ENCODE assay signal across 29 cellular contexts in the genomic region with DNA sequence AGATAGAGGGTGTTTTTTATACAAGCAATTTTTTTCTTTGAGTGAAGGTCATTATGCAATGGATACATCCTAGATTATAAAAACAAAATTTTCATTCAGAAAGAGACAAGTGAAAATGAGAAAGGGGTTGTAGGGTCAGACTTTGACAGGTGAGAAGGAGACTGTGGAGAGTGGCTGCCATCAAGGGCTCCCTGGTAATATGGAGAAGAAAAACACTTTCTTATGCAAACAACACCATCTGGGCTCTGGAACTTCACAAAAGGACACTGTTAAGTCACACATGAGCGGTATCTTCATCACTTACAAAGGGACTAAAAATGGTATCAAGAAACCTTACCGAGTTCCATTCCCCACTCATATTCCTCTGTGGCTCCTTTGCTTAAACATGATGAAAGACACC. TPM values are rescaled to one million over a fixed set of nuclear protein-coding genes. Genes with fewer than 3 reads are reported as not detected.
"Had no signal": no experiment of that assay in that cellular context is flagged by ENCODE, and none has a peak within 500 bp of the region (broad histone marks: within the 10 kb centered on the region; RNA-seq: fewer than 3 reads in every experiment).

No MANE protein-coding gene starts in this region.

- H3K36me3 Mint-ChIP-seq: activated CD4-positive, alpha-beta memory T cell treated with anti-CD3 and anti-CD28 coated beads for 36 hours; activated naive CD8-positive, alpha-beta T cell treated with anti-CD3 and anti-CD28 coated beads for 36 hours; T-cell had no signal

- H3K27ac Mint-ChIP-seq: activated CD4-positive, alpha-beta memory T cell treated with anti-CD3 and anti-CD28 coated beads for 36 hours; activated CD4-positive, alpha-beta T cell treated with anti-CD3 and anti-CD28 coated beads, Interleukin-2, amount 10 ng/mL, durations not matched to agents 7 days and 5 days; activated naive CD4-positive, alpha-beta T cell treated with anti-CD3 and anti-CD28 coated beads for 36 hours; activated naive CD8-positive, alpha-beta T cell treated with anti-CD3 and anti-CD28 coated beads for 36 hours; T-cell had no signal

- H3K27ac ChIP-seq: brain microvascular endothelial cell, cardiac muscle cell, SK-N-MC had no signal

- H3K4me1 Mint-ChIP-seq: activated CD4-positive, alpha-beta T cell treated with anti-CD3 and anti-CD28 coated beads, Interleukin-2, amount 10 ng/mL, durations not matched to agents 7 days and 5 days; activated naive CD8-positive, alpha-beta T cell treated with anti-CD3 and anti-CD28 coated beads for 36 hours; T-cell had no signal

- H3K36me3 ChIP-seq: brain microvascular endothelial cell, cardiac muscle cell, MG63 had no signal

- H3K27me3 ChIP-seq: brain microvascular endothelial cell, cardiac muscle cell, MG63 had no signal

- H3K27me3 Mint-ChIP-seq: activated CD4-positive, alpha-beta memory T cell treated with anti-CD3 and anti-CD28 coated beads for 36 hours had no signal

- H3K4me3 Mint-ChIP-seq: activated CD4-positive, alpha-beta memory T cell treated with anti-CD3 and anti-CD28 coated beads for 36 hours; activated CD4-positive, alpha-beta T cell treated with anti-CD3 and anti-CD28 coated beads, Interleukin-2, amount 10 ng/mL, durations not matched to agents 7 days and 5 days; activated naive CD4-positive, alpha-beta T cell treated with anti-CD3 and anti-CD28 coated beads for 36 hours; activated naive CD8-positive, alpha-beta T cell treated with anti-CD3 and anti-CD28 coated beads for 36 hours; activated T-cell treated with anti-CD3 and anti-CD28 coated beads, Interleukin-2, amount 50 U/mL, for 4 hours; T-cell had no signal

- H3K4me3 ChIP-seq: cardiac muscle cell, MG63, SK-N-MC had no signal

- H3K9me3 ChIP-seq: MG63 had no signal

- H3K9me3 Mint-ChIP-seq: activated CD4-positive, alpha-beta memory T cell treated with anti-CD3 and anti-CD28 coated beads for 36 hours; activated CD4-positive, alpha-beta T cell treated with anti-CD3 and anti-CD28 coated beads, Interleukin-2, amount 10 ng/mL, durations not matched to agents 7 days and 5 days; activated naive CD4-positive, alpha-beta T cell treated with anti-CD3 and anti-CD28 coated beads for 36 hours; activated naive CD8-positive, alpha-beta T cell treated with anti-CD3 and anti-CD28 coated beads for 36 hours had no signal

- ATAC-seq: activated T-cell treated with anti-CD3 and anti-CD28 coated beads, Interleukin-2, amount 50 U/mL, for 4 hours; Panc1; Right ventricle myocardium inferior; T-cell had no signal

- DNase-seq: activated CD4-positive, alpha-beta memory T cell treated with anti-CD3 and anti-CD28 coated beads for 36 hours; activated CD4-positive, alpha-beta T cell treated with anti-CD3 and anti-CD28 coated beads, Interleukin-2, amount 10 ng/mL, durations not matched to agents 7 days and 5 days; activated CD4-positive, CD25-positive, alpha-beta regulatory T cell; activated CD8-positive, alpha-beta memory T cell treated with anti-CD3 and anti-CD28 coated beads for 24 hours; activated effector memory CD4-positive, alpha-beta T cell treated with anti-CD3 and anti-CD28 coated beads, Interleukin-2, amount 50 U/mL, for 16 hours; activated naive CD4-positive, alpha-beta T cell treated with anti-CD3 and anti-CD28 coated beads for 36 hours; activated naive CD8-positive, alpha-beta T cell treated with anti-CD3 and anti-CD28 coated beads for 36 hours; activated T-cell treated with anti-CD3 and anti-CD28 coated beads, Interleukin-2, amount 50 U/mL, for 4 hours; brain microvascular endothelial cell; cerebellar nuclear complex; MG63; MV-4-11; NCI-H1092 treated with DMSO at 0.1 percent for 48 hours; NCI-H1417 treated with DMSO at 0.1 percent for 48 hours; NCI-H1694; NCI-H2029; NCI-H2107; NCI-H345; NCI-H510A; NCI-H774; RPMI8226; T-cell; T-helper 2 cell; T1000 had no signal

RNA-seq across cellular contexts. Expression of gene C7, which starts 23.5 kb away (rescaled TPM):
- total RNA-seq: activated CD4-positive, alpha-beta memory T cell treated with anti-CD3 and anti-CD28 coated beads for 36 hours; activated CD4-positive, alpha-beta T cell treated with anti-CD3 and anti-CD28 coated beads, Interleukin-2, amount 10 ng/mL, durations not matched to agents 7 days and 5 days; activated naive CD4-positive, alpha-beta T cell treated with anti-CD3 and anti-CD28 coated beads for 36 hours; activated naive CD8-positive, alpha-beta T cell treated with anti-CD3 and anti-CD28 coated beads for 36 hours; OCI-LY7 had no signal
